Comparison of ENCODE assay signal across 15 cellular contexts in the genomic region with DNA sequence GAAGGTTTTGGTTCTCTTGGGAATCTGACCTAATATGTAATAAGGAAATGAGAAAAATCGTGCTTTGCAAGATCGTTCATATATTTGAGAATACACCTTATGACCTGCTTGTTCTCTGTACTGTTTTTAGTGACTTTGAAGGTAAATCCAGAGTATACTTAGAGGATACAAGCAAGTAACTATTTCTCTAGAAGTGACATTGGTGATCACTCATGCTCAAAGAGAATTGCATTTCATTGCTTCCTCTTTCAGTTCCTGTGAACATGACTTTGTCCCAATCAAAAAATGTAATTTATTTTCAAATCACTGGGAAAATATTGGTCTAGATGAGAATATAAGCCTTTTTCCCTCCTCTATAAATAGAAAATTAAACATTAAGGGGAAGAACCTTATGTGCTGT. TPM values are rescaled to one million over a fixed set of nuclear protein-coding genes. Genes with fewer than 3 reads are reported as not detected.
A peak's percentile ranks its signal among the peaks of the same experiment; 100 is the strongest.
DNase-seq lines count a peak whose midpoint lies in the region; ATAC-seq and TF ChIP-seq lines count a peak whose summit lies in the region.
"Had no signal": no experiment of that assay in that cellular context is flagged by ENCODE, and none has a peak within 500 bp of the region (broad histone marks: within the 10 kb centered on the region; RNA-seq: fewer than 3 reads in every experiment).

No MANE protein-coding gene starts in this region.

- peaks cover 20 to 53% (median 37%) of the 10 kb centered on the region in 7 donors for H3K4me1 Mint-ChIP-seq in naive thymus-derived CD4-positive, alpha-beta T cell

- H3K36me3 ChIP-seq in naive thymus-derived CD4-positive, alpha-beta T cell (ENCODE audit: control insufficient read depth in 2 of 3, insufficient read depth in 3 of 3, low read length in 3 of 3): peaks cover 0 to 4% (median 0%) of the 10 kb centered on the region in 3 experiments
- H3K36me3 ChIP-seq in stomach: no peaks in the 10 kb centered on the region
- H3K36me3 ChIP-seq: tibial artery had no signal

- no peaks in the 10 kb centered on the region for H3K27me3 Mint-ChIP-seq in naive thymus-derived CD4-positive, alpha-beta T cell

- H3K27ac Mint-ChIP-seq in naive thymus-derived CD4-positive, alpha-beta T cell: peak overlapping the region in 2 of 9 donors; percentile 18 to 39

- TF ChIP-seq POLR2A in NB4 (IDR thresholded peaks at IDR 0.05; ENCODE audit: extremely low read depth, insufficient read length) (no peak), stomach (IDR thresholded peaks at IDR 0.05) (no peak)

- no peak overlapping the region for H3K27ac ChIP-seq in naive thymus-derived CD4-positive, alpha-beta T cell (ENCODE audit: low read depth, low read length)
- no peak overlapping the region for H3K27ac ChIP-seq in stomach
- H3K27ac ChIP-seq: 22Rv1, tibial artery had no signal

- H3K9me3 ChIP-seq in naive thymus-derived CD4-positive, alpha-beta T cell (ENCODE audit: control insufficient read depth in 2 of 3, low read length in 3 of 3): no peaks in the 10 kb centered on the region
- H3K9me3 ChIP-seq in stomach: no peaks in the 10 kb centered on the region
- H3K9me3 ChIP-seq: tibial artery had no signal

- CTCF ChIA-PET in naive thymus-derived CD4-positive, alpha-beta T cell (lab: Charles Lee): no interaction called here

- no peaks in the 10 kb centered on the region for H3K9me3 Mint-ChIP-seq in naive thymus-derived CD4-positive, alpha-beta T cell

- intact Hi-C loops in naive thymus-derived CD4-positive, alpha-beta T cell (cut with micrococcal nuclease): loop anchor here (1.0 to 10.0 kb wide), 4 partner anchors 9 to 558 kb away; partner anchors contain the start of genes FBXO34 (in 1 of the 2), SOCS4 (in 1 of the 2) and WDHD1 (in 1 of the 2)
- intact Hi-C loops in stomach (cut with DNase I; ENCODE audit: low total_unique reads): no loop called here

- peak; percentile 27 for ATAC-seq in GM18907 (IDR thresholded peaks at IDR 0.05; ENCODE audit: unreplicated experiment)
- no peak for ATAC-seq in naive thymus-derived CD4-positive, alpha-beta T cell
- ATAC-seq in GM18520 (IDR thresholded peaks at IDR 0.05; ENCODE audit: unreplicated experiment): no peak

- H3K4me1 ChIP-seq in naive thymus-derived CD4-positive, alpha-beta T cell (ENCODE audit: control insufficient read depth in 2 of 2, insufficient read depth in 2 of 2, low read length in 2 of 2): peaks cover 29 to 40% of the 10 kb centered on the region in 2 donors
- H3K4me1 ChIP-seq in stomach: peaks cover 24 to 79% (median 66%) of the 10 kb centered on the region in 4 donors

- WGBS in stomach, 5 donors: 62 to 79% (median 76%) methylated on average over 2 of the region's 2 CpGs

- H3K4me3 Mint-ChIP-seq in naive thymus-derived CD4-positive, alpha-beta T cell: peak overlapping the region in 6 of 10 donors; percentile 16 to 50 (median 35)

- TF ChIP-seq CTCF in NB4 (IDR thresholded peaks at IDR 0.05; ENCODE audit: low read depth, low read length) (no peak), stomach (IDR thresholded peaks at IDR 0.05) (no peak)

- POLR2A ChIA-PET in naive thymus-derived CD4-positive, alpha-beta T cell (lab: Charles Lee): no interaction called here

- no peak for TF ChIP-seq EP300 in stomach (IDR thresholded peaks at IDR 0.05)

- no peaks in the 10 kb centered on the region for H3K36me3 Mint-ChIP-seq in naive thymus-derived CD4-positive, alpha-beta T cell

- no peaks in the 10 kb centered on the region for H3K27me3 ChIP-seq in naive thymus-derived CD4-positive, alpha-beta T cell (ENCODE audit: control insufficient read depth in 2 of 2, insufficient read depth in 2 of 2, low read length in 2 of 2)
- no peaks in the 10 kb centered on the region for H3K27me3 ChIP-seq in stomach
- H3K27me3 ChIP-seq: tibial artery had no signal

- DNase-seq in NOMO-1 treated with DMSO at 0.1 percent for 48 hours (lab: John Stamatoyannopoulos, UW; ENCODE audit: unreplicated experiment) (peak; percentile 74), NOMO-1 treated with dmso at 0.1 percent for 144 hours (lab: John Stamatoyannopoulos, UW; ENCODE audit: unreplicated experiment) (no peak), NB4 (ENCODE audit: low read depth) (peak; percentile 35), NCI-H1092 (lab: John Stamatoyannopoulos, UW) (no peak), stomach (no peak)
- no peak for DNase-seq in naive thymus-derived CD4-positive, alpha-beta T cell
- DNase-seq: activated CD4-positive, alpha-beta T cell treated with anti-CD3 and anti-CD28 coated beads, Interleukin-2, amount 50 U/mL, for 48 hours; GOT3; NCI-H187 treated with DMSO at 0.1 percent for 48 hours; RPMI8226; stimulated activated CD4-positive, alpha-beta T cell treated with anti-CD3 and anti-CD28 coated beads, Interleukin-1b, Interleukin-23, amount 100 ng/mL, for 48 hours; tibial artery had no signal

- H3K4me3 ChIP-seq in NB4 (ENCODE audit: low read depth, low read length): peak overlapping the region; percentile 32
- H3K4me3 ChIP-seq in naive thymus-derived CD4-positive, alpha-beta T cell (ENCODE audit: low read length): no peak overlapping the region
- no peak overlapping the region for H3K4me3 ChIP-seq in stomach
- H3K4me3 ChIP-seq: tibial artery had no signal

RNA-seq across cellular contexts. Expression of gene KTN1, which starts 2.7 kb away (rescaled TPM):
- 100 to 1,000 TPM in 3 of 5 experiments, 10 to 100 TPM in 2; 87.3 to 131 (median 105) TPM for total RNA-seq in naive thymus-derived CD4-positive, alpha-beta T cell
- 10 to 100 TPM; 20.3 to 37.4 TPM for polyA plus RNA-seq in naive thymus-derived CD4-positive, alpha-beta T cell
- 100 to 1,000 TPM in 3 of 5 donors, 10 to 100 TPM in 2; 66.5 to 123 (median 100) TPM for total RNA-seq in stomach
- 10 to 100 TPM; 43.3 to 58.7 (median 51.5) TPM for polyA plus RNA-seq in stomach

Comparison
In these comparisons a context has a peak if more than half of its experiments do, and no peak if none do; other contexts are left out.
1. DNase-seq: peak in NOMO-1 treated with DMSO at 0.1 percent for 48 hours (single experiment) and NB4 (single experiment); none in NOMO-1 treated with dmso at 0.1 percent for 144 hours (single experiment), naive thymus-derived CD4-positive, alpha-beta T cell (0 of 9), NCI-H1092 (single experiment) and stomach (single experiment).